21 cellular contexts compared by ENCODE assay signal in the genomic region with DNA sequence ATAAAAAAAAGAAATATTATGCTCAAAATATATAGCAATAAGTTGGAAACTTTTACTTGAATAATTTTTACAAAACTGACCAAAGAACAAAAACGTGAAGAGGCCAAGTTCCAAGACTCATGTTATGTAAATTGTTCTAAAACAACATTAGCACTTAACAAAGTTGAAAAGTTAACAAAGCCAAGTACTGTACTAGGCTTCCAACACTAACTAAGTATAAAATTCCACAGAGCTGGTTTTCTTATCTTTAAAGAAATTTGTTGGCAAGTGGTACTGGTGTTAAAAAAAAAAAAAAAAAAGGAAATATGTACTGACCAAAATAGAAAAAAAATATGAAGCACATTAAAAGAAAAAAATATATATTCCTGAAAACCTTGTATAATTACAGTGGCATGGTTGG.
DNase-seq lines count a peak whose midpoint lies in the region; ATAC-seq, FAIRE-seq and TF ChIP-seq lines count a peak whose summit lies in the region.
"Had no signal": no experiment of that assay in that cellular context is flagged by ENCODE, and none has a peak within 500 bp of the region (broad histone marks: within the 10 kb centered on the region; RNA-seq: fewer than 3 reads in every experiment).

No MANE protein-coding gene starts in this region.

- H3K27ac ChIP-seq in ascending aorta, result peak overlapping the region; percentile 50 to 62
- peak overlapping the region in 1 of 2 donors; percentile 71 for H3K27ac ChIP-seq in thoracic aorta
- no peak overlapping the region for H3K27ac ChIP-seq in Peyer's patch

- H3K4me1 ChIP-seq in ascending aorta, result peaks cover 0 to 29% of the 10 kb centered on the region in 2 donors
- H3K4me1 ChIP-seq in thoracic aorta (ENCODE audit: control insufficient read depth in 1 of 2, low read depth in 2 of 2), result peaks cover 10 to 52% of the 10 kb centered on the region in 2 donors
- no peaks in the 10 kb centered on the region for H3K4me1 ChIP-seq in Peyer's patch
- H3K4me1 ChIP-seq: BE2C had no signal

- DNase-seq in ascending aorta (ENCODE audit: low spot score in 2 of 2) (no peak), choroid plexus epithelial cell (ENCODE audit: low read depth) (peak; percentile 23), thoracic aorta (ENCODE audit: low spot score) (no peak), Peyer's patch (no peak)
- DNase-seq: ACHN; BE2C; C1 segment of cervical spinal cord; CD4-positive, CD25-positive, alpha-beta regulatory T cell; CD8-positive, alpha-beta memory T cell; COR-L47; DMS 273 treated with DMSO at 0.1 percent for 48 hours; DMS53; GDM1; H9 had no signal

- H3K27me3 ChIP-seq in ascending aorta (no peaks in the 10 kb centered on the region), thoracic aorta (replicated peaks; ENCODE audit: insufficient read depth) (no peaks in the 10 kb centered on the region), Peyer's patch (no peaks in the 10 kb centered on the region)
- H3K27me3 ChIP-seq: BE2C had no signal

- no peak for TF ChIP-seq POLR2A in Peyer's patch (IDR thresholded peaks at IDR 0.05)

- no peak overlapping the region for H3K4me3 ChIP-seq in ascending aorta
- no peak overlapping the region for H3K4me3 ChIP-seq in choroid plexus epithelial cell (ENCODE audit: low read depth, low read length)
- H3K4me3 ChIP-seq in thoracic aorta, result no peak overlapping the region
- H3K4me3 ChIP-seq in Peyer's patch, result no peak overlapping the region

- H3K36me3 ChIP-seq in ascending aorta, result no peaks in the 10 kb centered on the region
- no peaks in the 10 kb centered on the region for H3K36me3 ChIP-seq in thoracic aorta
- H3K36me3 ChIP-seq in Peyer's patch, result no peaks in the 10 kb centered on the region
- H3K36me3 ChIP-seq: BE2C had no signal

- no peaks in the 10 kb centered on the region for H3K9me3 ChIP-seq in ascending aorta
- no peaks in the 10 kb centered on the region for H3K9me3 ChIP-seq in thoracic aorta
- no peaks in the 10 kb centered on the region for H3K9me3 ChIP-seq in Peyer's patch
- H3K9me3 ChIP-seq: BE2C had no signal

- ATAC-seq in thoracic aorta (ENCODE audit: insufficient number of reproducible peaks, low FRiP score, low read depth) (peak; percentile 83), GM19328 (IDR thresholded peaks at IDR 0.05; ENCODE audit: unreplicated experiment) (no peak)

- intact Hi-C loops in ascending aorta (cut with DNase I), result loop anchor here (10.0 kb wide), 1 partner anchor 400 kb away; the partner anchor contains the start of gene CDK19

- TF ChIP-seq CTCF in ascending aorta (IDR thresholded peaks at IDR 0.05), result no peak
- no peak for TF ChIP-seq CTCF in choroid plexus epithelial cell (conservative IDR thresholded peaks at IDR 0.05; ENCODE audit: low read depth, low read length)
- TF ChIP-seq CTCF in thoracic aorta (IDR thresholded peaks at IDR 0.05), result no peak
- TF ChIP-seq CTCF in Peyer's patch (IDR thresholded peaks at IDR 0.05), result no peak

- peak; percentile 15 for FAIRE-seq in G401.6 (lab: Jason Lieb, UNC)
- FAIRE-seq: A204.1, GM12892, GM18507, H1, HTR-8/SVneo had no signal

Comparison
In these comparisons a context has a peak if more than half of its experiments do, and no peak if none do; other contexts are left out.
1. H3K27ac ChIP-seq: peak in ascending aorta (2 of 2); none in Peyer's patch (0 of 4).